30 cellular contexts compared by ENCODE assay signal in genomic region chr6:134523903-134524302, GRCh38.
A peak's percentile ranks its signal among the peaks of the same experiment; 100 is the strongest.
DNase-seq lines count a peak whose midpoint lies in the region; ATAC-seq, FAIRE-seq and TF ChIP-seq lines count a peak whose summit lies in the region.
"Had no signal": no experiment of that assay in that cellular context is flagged by ENCODE, and none has a peak within 500 bp of the region (broad histone marks: within the 10 kb centered on the region; RNA-seq: fewer than 3 reads in every experiment).

No MANE protein-coding gene starts in this region.

- no peaks in the 10 kb centered on the region for H3K27me3 ChIP-seq in liver (ENCODE audit: control insufficient read depth in 4 of 4, insufficient read depth in 4 of 4, low read length in 3 of 4)
- peaks cover 0 to 9% of the 10 kb centered on the region in 2 experiments; a peak in 1 of 5 replicates for H3K27me3 ChIP-seq in HepG2 (ENCODE audit: control insufficient read depth in 1 of 2, insufficient read depth in 2 of 2, low read length in 2 of 2)
- H3K27me3 ChIP-seq in breast epithelium: no peaks in the 10 kb centered on the region
- H3K27me3 ChIP-seq in naive thymus-derived CD4-positive, alpha-beta T cell (ENCODE audit: control insufficient read depth in 2 of 2, insufficient read depth in 2 of 2, low read length in 2 of 2): no peaks in the 10 kb centered on the region
- H3K27me3 ChIP-seq: ascending aorta, vagina had no signal

- peaks cover 26 to 51% (median 48%) of the 10 kb centered on the region in 7 donors for H3K4me1 Mint-ChIP-seq in naive thymus-derived CD4-positive, alpha-beta T cell

- no peaks in the 10 kb centered on the region for H3K9me3 Mint-ChIP-seq in naive thymus-derived CD4-positive, alpha-beta T cell
- H3K9me3 Mint-ChIP-seq: CD4-positive, CD25-positive, alpha-beta regulatory T cell had no signal

- TF ChIP-seq RAD21 in liver (IDR thresholded peaks at IDR 0.05): peak; percentile 35 to 62
- no peak for TF ChIP-seq RAD21 in HepG2 (CRISPR knock-in tag; IDR thresholded peaks at IDR 0.05)

- no peak for DNase-seq in HepG2 (ENCODE audit: low spot score)
- peak in 1 of 2 donors; percentile 53 for DNase-seq in breast epithelium (ENCODE audit: low spot score in 2 of 2)
- DNase-seq in naive thymus-derived CD4-positive, alpha-beta T cell: peak in 7 of 9 donors; percentile 15 to 66 (median 36)
- DNase-seq in NCI-H774 (lab: John Stamatoyannopoulos, UW): no peak
- no peak for DNase-seq in nucleus accumbens (lab: John Stamatoyannopoulos, UW)
- DNase-seq: activated CD4-positive, alpha-beta T cell treated with anti-CD3 and anti-CD28 coated beads, Interleukin-2, amount 50 U/mL, for 1 hour; activated naive CD4-positive, alpha-beta T cell treated with anti-CD3 and anti-CD28 coated beads, Interleukin-2, amount 50 U/mL, for 16 hours; CD4-positive, CD25-positive, alpha-beta regulatory T cell; DMS 273 treated with DMSO at 0.1 percent for 48 hours; effector CD4-positive, alpha-beta T cell; H7; hypothalamus; islet precursor cell; NCI-H1417; NCI-H2107; NCI-H510A; NK-92 treated with Interleukin-12 subunit alpha and Interleukin-12 subunit beta, amount 100 ng/mL, for 24 hours; SJCRH30; stimulated activated CD4-positive, alpha-beta T cell treated with anti-CD3 and anti-CD28 coated beads, Interleukin-15, amount 100 ng/mL, for 24 hours; substantia nigra; T-helper 2 cell had no signal

- 49% methylated on average over 1 of the region's 1 CpG for WGBS in liver
- WGBS in HepG2 (ENCODE audit: low lambda C conversion rate): 3% methylated on average over 1 of the region's 1 CpG

- H3K79me2 ChIP-seq in HepG2 (ENCODE audit: insufficient read depth, low read length): no peaks in the 10 kb centered on the region

- no peak for FAIRE-seq in HepG2 (lab: Jason Lieb, UNC)
- FAIRE-seq: frontal cortex, G401.6 had no signal

- H3K9ac ChIP-seq in liver (ENCODE audit: low read depth in 1 of 2, low read length in 2 of 2) (peak overlapping the region in 1 of 2 donors; percentile 46), HepG2 (ENCODE audit: insufficient read depth, low read depth, low read length) (no peak overlapping the region)

- no peak for TF ChIP-seq CTCF in liver (IDR thresholded peaks at IDR 0.05; ENCODE audit: low read depth, low read length, missing input control)
- no peak for TF ChIP-seq CTCF in HepG2 (CRISPR knock-in tag; IDR thresholded peaks at IDR 0.05)
- no peak for TF ChIP-seq CTCF in breast epithelium (IDR thresholded peaks at IDR 0.05)

- ATAC-seq in HepG2 (no peak), HG02885 (IDR thresholded peaks at IDR 0.05; ENCODE audit: poor library complexity, unreplicated experiment) (no peak)
- peak; percentile 67 for ATAC-seq in naive thymus-derived CD4-positive, alpha-beta T cell
- ATAC-seq: Panc1, sciatic nerve had no signal

- H3K36me3 ChIP-seq in liver (ENCODE audit: control insufficient read depth in 4 of 4, insufficient read depth in 3 of 4, low read depth in 1 of 4, low read length in 3 of 4) (no peaks in the 10 kb centered on the region), HepG2 (replicated peaks in 1 of 2; ENCODE audit: control insufficient read depth in 1 of 2, insufficient read depth in 2 of 2, low read length in 2 of 2) (no peaks in the 10 kb centered on the region), breast epithelium (no peaks in the 10 kb centered on the region)
- H3K36me3 ChIP-seq in naive thymus-derived CD4-positive, alpha-beta T cell (ENCODE audit: control insufficient read depth in 2 of 3, insufficient read depth in 3 of 3, low read length in 3 of 3): no peaks in the 10 kb centered on the region
- H3K36me3 ChIP-seq: ascending aorta, SJCRH30, vagina had no signal

- H4K20me1 ChIP-seq in HepG2 (ENCODE audit: insufficient read depth, low read length): no peaks in the 10 kb centered on the region

- H3K4me1 ChIP-seq in liver (ENCODE audit: control insufficient read depth in 4 of 4, insufficient read depth in 4 of 4, low read length in 3 of 4): peaks cover 6 to 34% (median 16%) of the 10 kb centered on the region in 4 donors
- peaks cover 6% of the 10 kb centered on the region for H3K4me1 ChIP-seq in HepG2 (ENCODE audit: insufficient read depth, low read length)
- H3K4me1 ChIP-seq in breast epithelium: no peaks in the 10 kb centered on the region
- H3K4me1 ChIP-seq in naive thymus-derived CD4-positive, alpha-beta T cell (ENCODE audit: control insufficient read depth in 2 of 2, insufficient read depth in 2 of 2, low read length in 2 of 2): peaks cover 0 to 31% of the 10 kb centered on the region in 2 donors
- H3K4me1 ChIP-seq: ascending aorta, SJCRH30 had no signal

- intact Hi-C loops in HepG2 (cut with micrococcal nuclease; ENCODE audit: unreplicated experiment): no loop called here
- intact Hi-C loops in breast epithelium (cut with DNase I; ENCODE audit: low total_unique reads): no loop called here
- intact Hi-C loops in naive thymus-derived CD4-positive, alpha-beta T cell (cut with micrococcal nuclease): loop anchor here (5.0 to 10.0 kb wide), 3 partner anchors 111 to 277 kb away; no protein-coding TSS in a partner anchor

- in situ Hi-C loops in HepG2 (cut with HindIII; ENCODE audit: extremely low pct_ligation_motif_present, low pct_unique_long_range_greater_than_20kb): no loop called here

- peak overlapping the region in 3 of 10 donors; percentile 2 to 32 (median 28) for H3K4me3 Mint-ChIP-seq in naive thymus-derived CD4-positive, alpha-beta T cell
- H3K4me3 Mint-ChIP-seq: CD4-positive, CD25-positive, alpha-beta regulatory T cell; IgD-negative memory B cell had no signal

- POLR2A ChIA-PET in HepG2 (lab: Yijun Ruan, JAX): no interaction called here
- POLR2A ChIA-PET in naive thymus-derived CD4-positive, alpha-beta T cell (lab: Charles Lee): no interaction called here

- TF ChIP-seq EP300 in HepG2 (IDR thresholded peaks at IDR 0.05; ENCODE audit: low read depth in 2 of 2, low read length in 2 of 2) (no peak), HepG2 (CRISPR knock-in tag; IDR thresholded peaks at IDR 0.05; ENCODE audit: borderline replicate concordance) (no peak)

- no TSS peak for BruUV-seq in HepG2 (replicated peaks; lab: Mats Ljungman, UMichigan)

- H3K4me2 ChIP-seq in HepG2 (ENCODE audit: low read depth, low read length): no peak overlapping the region

- H3K27me3 Mint-ChIP-seq in naive thymus-derived CD4-positive, alpha-beta T cell: no peaks in the 10 kb centered on the region
- H3K27me3 Mint-ChIP-seq: CD4-positive, CD25-positive, alpha-beta regulatory T cell had no signal

- H3K4me3 ChIP-seq in liver (ENCODE audit: low read depth in 1 of 3, low read length in 3 of 3): no peak overlapping the region
- no peak overlapping the region for H3K4me3 ChIP-seq in HepG2 (replicated peaks in 1 of 3; ENCODE audit: insufficient read depth in 1 of 3, low read depth in 2 of 3, low read length in 3 of 3)
- no peak overlapping the region for H3K4me3 ChIP-seq in breast epithelium
- H3K4me3 ChIP-seq in naive thymus-derived CD4-positive, alpha-beta T cell (ENCODE audit: low read length): no peak overlapping the region
- H3K4me3 ChIP-seq: ascending aorta, SJCRH30, vagina had no signal

- TF ChIP-seq POLR2A in HepG2 (IDR thresholded peaks at IDR 0.05; ENCODE audit: insufficient read depth in 1 of 2, low read depth in 2 of 2, low read length in 2 of 2): no peak
- TF ChIP-seq POLR2A in breast epithelium (IDR thresholded peaks at IDR 0.05): no peak

- H2AFZ ChIP-seq in HepG2 (ENCODE audit: low read length): no peak overlapping the region

- peak overlapping the region in 8 of 9 donors; percentile 41 to 85 (median 74) for H3K27ac Mint-ChIP-seq in naive thymus-derived CD4-positive, alpha-beta T cell

- CTCF ChIA-PET in HepG2 (lab: Yijun Ruan, JAX; ENCODE audit: low intra/inter-chr PET ratio, low total read pairs): no interaction called here
- CTCF ChIA-PET in naive thymus-derived CD4-positive, alpha-beta T cell (lab: Charles Lee): interaction anchor here (0.9 to 1.2 kb wide), 2 partner anchors 19 to 367 kb away, joined by 3 read pairs; no protein-coding TSS in a partner anchor

- H3K36me3 Mint-ChIP-seq in naive thymus-derived CD4-positive, alpha-beta T cell: peaks cover 0 to 6% (median 0%) of the 10 kb centered on the region in 5 donors
- H3K36me3 Mint-ChIP-seq: CD4-positive, CD25-positive, alpha-beta regulatory T cell; IgD-negative memory B cell had no signal

- H3K9me3 ChIP-seq in liver (ENCODE audit: control insufficient read depth in 4 of 4, low read length in 3 of 4) (no peaks in the 10 kb centered on the region), HepG2 (ENCODE audit: low read length) (no peaks in the 10 kb centered on the region), breast epithelium (no peaks in the 10 kb centered on the region)
- no peaks in the 10 kb centered on the region for H3K9me3 ChIP-seq in naive thymus-derived CD4-positive, alpha-beta T cell (ENCODE audit: control insufficient read depth in 2 of 3, low read length in 3 of 3)
- H3K9me3 ChIP-seq: ascending aorta, SJCRH30, vagina had no signal

- peak overlapping the region; percentile 83 to 86 for H3K27ac ChIP-seq in liver (ENCODE audit: low read depth in 1 of 2, low read length in 2 of 2)
- no peak overlapping the region for H3K27ac ChIP-seq in HepG2 (ENCODE audit: extremely low read length, insufficient read depth, low read length)
- peak overlapping the region; percentile 16 to 54 for H3K27ac ChIP-seq in breast epithelium
- H3K27ac ChIP-seq in naive thymus-derived CD4-positive, alpha-beta T cell (ENCODE audit: low read depth, low read length): no peak overlapping the region
- H3K27ac ChIP-seq: ascending aorta, SJCRH30, vagina had no signal

TF ChIP-seq in liver, 16 proteins besides CTCF, POLR2A, EP300 and RAD21 (continues in another document):
- peak; percentile 60 for TF ChIP-seq ATF3 (IDR thresholded peaks at IDR 0.05)
- TF ChIP-seq EGR1 (IDR thresholded peaks at IDR 0.05; ENCODE audit: low read depth in 2 of 2): no peak
- TF ChIP-seq RXRA (IDR thresholded peaks at IDR 0.05): peak; percentile 53 to 82
- peak; percentile 60 to 73 for TF ChIP-seq HNF4A (conservative IDR thresholded peaks at IDR 0.05)
- TF ChIP-seq FOXA2 (IDR thresholded peaks at IDR 0.05): peak; percentile 35
- TF ChIP-seq NR2F2 (IDR thresholded peaks at IDR 0.05): no peak
- TF ChIP-seq SP1 (IDR thresholded peaks at IDR 0.05): peak; percentile 47

TF ChIP-seq in HepG2, 621 proteins besides CTCF, POLR2A, EP300 and RAD21 (continues in another document):
- TF ChIP-seq ZNF816 (CRISPR knock-in tag; IDR thresholded peaks at IDR 0.05; ENCODE audit: borderline replicate concordance): no peak

Comparison
In these comparisons a context has a peak if more than half of its experiments do, and no peak if none do; other contexts are left out.
1. H3K27ac ChIP-seq: peak in liver (2 of 2) and breast epithelium (2 of 2); none in HepG2 (single experiment) and naive thymus-derived CD4-positive, alpha-beta T cell (single experiment).
2. DNase-seq: peak in naive thymus-derived CD4-positive, alpha-beta T cell (7 of 9); none in HepG2 (single experiment), NCI-H774 (single experiment) and nucleus accumbens (0 of 56).
3. intact Hi-C loops: an anchor here in naive thymus-derived CD4-positive, alpha-beta T cell (5.0 to 10.0 kb wide); none called in HepG2 and breast epithelium.